8 cellular contexts compared by ENCODE assay signal in genomic region chr17:2058521-2059124, GRCh38. TPM values are rescaled to one million over a fixed set of nuclear protein-coding genes. Genes with fewer than 3 reads are reported as not detected.
DNase-seq lines count a peak whose midpoint lies in the region; ATAC-seq, FAIRE-seq and TF ChIP-seq lines count a peak whose summit lies in the region.

No MANE protein-coding gene starts in this region.

- DNase-seq in Ammon's horn (ENCODE audit: low spot score): peak; percentile 64
- DNase-seq in activated CD8-positive, alpha-beta memory T cell treated with anti-CD3 and anti-CD28 coated beads, Interleukin-2, amount 50 U/mL, for 4 hours: peak; percentile 66
- DNase-seq in esophagus squamous epithelium (lab: John Stamatoyannopoulos, UW): no peak
- no peak for DNase-seq in HTR-8/SVneo (ENCODE audit: insufficient read length, low spot score)

- peaks cover 41% of the 10 kb centered on the region for H3K36me3 Mint-ChIP-seq in nephron (ENCODE audit: low read depth)

- ATAC-seq in HG02759 (IDR thresholded peaks at IDR 0.05; ENCODE audit: unreplicated experiment) (no peak), GM21737 (IDR thresholded peaks at IDR 0.05; ENCODE audit: unreplicated experiment) (no peak)

- H3K4me3 ChIP-seq in HUES64 (ENCODE audit: low read length) (peak overlapping the region; percentile 40), esophagus squamous epithelium (peak overlapping the region; percentile 9 to 74 (median 58))

- no peak for TF ChIP-seq POLR2A in esophagus squamous epithelium (IDR thresholded peaks at IDR 0.05)

- intact Hi-C loops in esophagus squamous epithelium (cut with DNase I): loop anchor here (5.0 kb wide), 1 partner anchor 184 kb away; no protein-coding TSS in a partner anchor

- peak overlapping the region in 2 of 3 experiments; percentile 66 to 81 for H3K4me3 Mint-ChIP-seq in nephron

- peak; percentile 69 to 91 (median 81) for TF ChIP-seq CTCF in esophagus squamous epithelium (IDR thresholded peaks at IDR 0.05)
- TF ChIP-seq CTCF in nephron (IDR thresholded peaks at IDR 0.05; ENCODE audit: unreplicated experiment in 3 of 3): peak; percentile 58 to 63 (median 62)

- FAIRE-seq in HTR-8/SVneo (lab: Jason Lieb, UNC): no peak

- H3K9me3 Mint-ChIP-seq in nephron: no peaks in the 10 kb centered on the region

- H3K4me1 ChIP-seq in HUES64 (ENCODE audit: insufficient read depth, low read length) (peaks cover 10% of the 10 kb centered on the region), esophagus squamous epithelium (peaks cover 55 to 98% (median 57%) of the 10 kb centered on the region in 3 donors)

- no peaks in the 10 kb centered on the region for H3K9me3 ChIP-seq in HUES64 (ENCODE audit: insufficient read depth, low read depth, low read length)
- H3K9me3 ChIP-seq in esophagus squamous epithelium: no peaks in the 10 kb centered on the region

- peak overlapping the region; percentile 64 to 83 (median 65) for H3K27ac Mint-ChIP-seq in nephron

- H3K4me1 Mint-ChIP-seq in nephron: peaks cover 39% of the 10 kb centered on the region

- no peak overlapping the region for H3K9ac ChIP-seq in HUES64 (ENCODE audit: low read depth, low read length)

- 56% methylated on average over 57 of the region's 58 CpGs for WGBS in HUES64
- WGBS in esophagus squamous epithelium, 2 donors: 10 to 19% methylated on average over 2 to 8 of the region's 58 CpGs

- no peaks in the 10 kb centered on the region; the same call in 1 of the 2 replicates for H3K36me3 ChIP-seq in HUES64 (ENCODE audit: insufficient read depth, low read length)
- H3K36me3 ChIP-seq in esophagus squamous epithelium: peaks cover 0 to 50% (median 0%) of the 10 kb centered on the region in 3 donors

- peaks cover 57% of the 10 kb centered on the region for H3K27me3 Mint-ChIP-seq in nephron (ENCODE audit: low read depth)

- H3K27me3 ChIP-seq in HUES64 (ENCODE audit: insufficient read depth, low read length) (peaks cover 77% of the 10 kb centered on the region), esophagus squamous epithelium (peaks cover 0 to 56% (median 7%) of the 10 kb centered on the region in 4 donors)

- H3K27ac ChIP-seq in HUES64 (ENCODE audit: low read depth, low read length): no peak overlapping the region
- H3K27ac ChIP-seq in esophagus squamous epithelium: peak overlapping the region; percentile 58 to 93 (median 87)

RNA-seq across cellular contexts. Expression of gene HIC1, which starts 3.7 kb away (rescaled TPM):
- polyA plus RNA-seq in HUES64 (2013, experiment 1 of 2): 0.15 TPM
- 0.32 TPM for polyA plus RNA-seq in HUES64 (2013, experiment 2 of 2)
- total RNA-seq in esophagus squamous epithelium: 10 to 100 TPM in 1 of 4 donors, 1 to 10 TPM in 3; 2.1 to 14.1 (median 5.9) TPM

RNA-seq across cellular contexts. Expression of gene OVCA2, which starts 16.8 kb away (rescaled TPM):
- 24.9 TPM for polyA plus RNA-seq in HUES64 (2013, experiment 1 of 2)
- 23.5 TPM for polyA plus RNA-seq in HUES64 (2013, experiment 2 of 2)
- total RNA-seq in esophagus squamous epithelium: 10 to 100 TPM; 42.3 to 70.5 (median 53.2) TPM

RNA-seq across cellular contexts. Expression of gene DPH1, which starts 28.7 kb away (rescaled TPM):
- polyA plus RNA-seq in HUES64 (2013, experiment 1 of 2): 16.1 TPM
- polyA plus RNA-seq in HUES64 (2013, experiment 2 of 2): 17.9 TPM
- 10 to 100 TPM; 14.9 to 55.7 (median 22.7) TPM for total RNA-seq in esophagus squamous epithelium

RNA-seq across cellular contexts. Expression of gene RTN4RL1, which starts 33.5 kb away (rescaled TPM):
- polyA plus RNA-seq in HUES64 (2013, experiment 1 of 2): 0.30 TPM
- polyA plus RNA-seq in HUES64 (2013, experiment 2 of 2): 0.57 TPM
- 1 to 10 TPM; 1.1 to 4.0 (median 2.0) TPM for total RNA-seq in esophagus squamous epithelium

Comparison
In these comparisons a context has a peak if more than half of its experiments do, and no peak if none do; other contexts are left out.
1. DNase-seq: peak in Ammon's horn (single experiment) and activated CD8-positive, alpha-beta memory T cell treated with anti-CD3 and anti-CD28 coated beads, Interleukin-2, amount 50 U/mL, for 4 hours (single experiment); none in esophagus squamous epithelium (single experiment) and HTR-8/SVneo (single experiment).